16 cellular contexts compared by ENCODE assay signal in genomic region chr1:192475970-192476369, GRCh38.
"Had no signal": no experiment of that assay in that cellular context is flagged by ENCODE, and none has a peak within 500 bp of the region (broad histone marks: within the 10 kb centered on the region; RNA-seq: fewer than 3 reads in every experiment).

No MANE protein-coding gene starts in this region.

- H3K27ac ChIP-seq: dorsolateral prefrontal cortex, epithelial cell of prostate, foreskin keratinocyte, ovary, thyroid gland had no signal

- H3K4me1 ChIP-seq: foreskin keratinocyte, thyroid gland had no signal

- H3K9me3 ChIP-seq: mucosa of descending colon, ovary, thyroid gland had no signal

- ATAC-seq: activated naive CD4-positive, alpha-beta T cell treated with anti-CD3 and anti-CD28 coated beads, Interleukin-2, amount 50 U/mL, for 72 hours; left lobe of liver; naive thymus-derived CD8-positive, alpha-beta T cell; T-helper 17 cell had no signal

- H3K4me3 ChIP-seq: mucosa of descending colon, ovary, thyroid gland had no signal

- DNase-seq: activated CD4-positive, alpha-beta memory T cell treated with anti-CD3 and anti-CD28 coated beads for 36 hours; activated gamma-delta T cell treated with Interleukin-2 at 50 U/mL for 16 hours; activated T-cell treated with anti-CD3 and anti-CD28 coated beads for 4 hours; foreskin keratinocyte; mucosa of descending colon; naive thymus-derived CD8-positive, alpha-beta T cell; ovary; stimulated activated CD8-positive, alpha-beta memory T cell treated with anti-CD3 and anti-CD28 coated beads, Interleukin-4, amount 100 ng/mL, for 48 hours; stimulated activated naive CD4-positive, alpha-beta T cell; T-helper 17 cell; thyroid gland had no signal

- FAIRE-seq: keratinocyte had no signal

- H3K27me3 ChIP-seq: ovary, thyroid gland had no signal

- H3K36me3 ChIP-seq: ovary, thyroid gland had no signal
